In genomic region chr2:46984642-46985476, GRCh38 we compare ENCODE assay signal across 8 cellular contexts. TPM values are rescaled to one million over a fixed set of nuclear protein-coding genes. Genes with fewer than 3 reads are reported as not detected.
DNase-seq lines count a peak whose midpoint lies in the region; ATAC-seq and TF ChIP-seq lines count a peak whose summit lies in the region.

No MANE protein-coding gene starts in this region.

- H3K4me1 Mint-ChIP-seq in naive thymus-derived CD4-positive, alpha-beta T cell, result peaks cover 18 to 73% (median 33%) of the 10 kb centered on the region in 7 donors

- no peaks in the 10 kb centered on the region for H3K27me3 Mint-ChIP-seq in naive thymus-derived CD4-positive, alpha-beta T cell

- WGBS in thymus, result 56% methylated on average over 12 of the region's 12 CpGs

- H3K9me3 Mint-ChIP-seq in naive thymus-derived CD4-positive, alpha-beta T cell, result no peaks in the 10 kb centered on the region

- TF ChIP-seq CTCF in BJ (IDR thresholded peaks at IDR 0.05; ENCODE audit: insufficient read depth, low read depth, low read length) (no peak), dorsolateral prefrontal cortex (IDR thresholded peaks at IDR 0.05 in 54 of 56, conservative IDR thresholded peaks at IDR 0.05 in 2 of 56; ENCODE audit: low read depth in 1 of 56, partially characterized antibody in 56 of 56) (peak in 1 of 56 donors; percentile 11)

- ATAC-seq in GM19328 (IDR thresholded peaks at IDR 0.05; ENCODE audit: unreplicated experiment) (peak; percentile 26), HG03521 (IDR thresholded peaks at IDR 0.05; ENCODE audit: unreplicated experiment) (peak; percentile 30)
- ATAC-seq in naive thymus-derived CD4-positive, alpha-beta T cell, result peak; percentile 69

- H3K36me3 ChIP-seq in BJ (ENCODE audit: control insufficient read depth, insufficient read depth, low read length), result peaks cover 27% of the 10 kb centered on the region
- H3K36me3 ChIP-seq in naive thymus-derived CD4-positive, alpha-beta T cell (ENCODE audit: control insufficient read depth in 2 of 3, insufficient read depth in 3 of 3, low read length in 3 of 3), result peaks cover 0 to 20% (median 0%) of the 10 kb centered on the region in 3 experiments
- peaks cover 63% of the 10 kb centered on the region for H3K36me3 ChIP-seq in thymus (ENCODE audit: control insufficient read depth, insufficient read depth)

- DNase-seq in BJ (ENCODE audit: low read depth) (peak; percentile 96), UCSD-AML1 (lab: John Stamatoyannopoulos, UW; ENCODE audit: unreplicated experiment) (peak; percentile 70), dorsolateral prefrontal cortex (no peak), NCI-H1436 treated with DMSO at 0.1 percent for 48 hours (lab: John Stamatoyannopoulos, UW) (no peak)
- DNase-seq in naive thymus-derived CD4-positive, alpha-beta T cell, result peak in 1 of 9 donors; percentile 53

- H3K27me3 ChIP-seq in BJ (ENCODE audit: control insufficient read depth, insufficient read depth, low read length) (no peaks in the 10 kb centered on the region), dorsolateral prefrontal cortex (no peaks in the 10 kb centered on the region), thymus (ENCODE audit: control insufficient read depth, insufficient read depth) (no peaks in the 10 kb centered on the region)
- H3K27me3 ChIP-seq in naive thymus-derived CD4-positive, alpha-beta T cell (ENCODE audit: control insufficient read depth in 2 of 2, insufficient read depth in 2 of 2, low read length in 2 of 2), result no peaks in the 10 kb centered on the region

- H3K27ac ChIP-seq in dorsolateral prefrontal cortex, result peak overlapping the region; percentile 3 to 100 (median 98)
- H3K27ac ChIP-seq in naive thymus-derived CD4-positive, alpha-beta T cell (ENCODE audit: low read depth, low read length), result peak overlapping the region; percentile 18
- H3K27ac ChIP-seq in thymus (ENCODE audit: low read depth), result peak overlapping the region; percentile 77

- H3K9me3 ChIP-seq in naive thymus-derived CD4-positive, alpha-beta T cell (ENCODE audit: control insufficient read depth in 2 of 3, low read length in 3 of 3), result no peaks in the 10 kb centered on the region
- no peaks in the 10 kb centered on the region for H3K9me3 ChIP-seq in thymus (ENCODE audit: control insufficient read depth)

- H3K4me3 Mint-ChIP-seq in naive thymus-derived CD4-positive, alpha-beta T cell, result peak overlapping the region in 7 of 10 donors; percentile 34 to 79 (median 58)

- CTCF ChIA-PET in BJ (lab: Yijun Ruan, JAX), result interaction anchor here (0.7 to 1.6 kb wide), 6 partner anchors 37 to 169 kb away, joined by 3 to 9 read pairs (median 3); no protein-coding TSS in a partner anchor
- CTCF ChIA-PET in naive thymus-derived CD4-positive, alpha-beta T cell (lab: Charles Lee), result interaction anchor here (0.7 to 1.2 kb wide), 4 partner anchors 20 to 286 kb away, joined by 3 to 4 read pairs (median 3); no protein-coding TSS in a partner anchor

- POLR2A ChIA-PET in BJ (lab: Charles Lee), result interaction anchor here (0.6 to 0.7 kb wide), 2 partner anchors 122 to 1161 kb away, joined by 3 read pairs; no protein-coding TSS in a partner anchor
- POLR2A ChIA-PET in naive thymus-derived CD4-positive, alpha-beta T cell (lab: Charles Lee), result interaction anchor here (0.9 to 1.9 kb wide), 2 partner anchors 64 to 69 kb away, joined by 4 to 5 read pairs; partner anchors contain the start of gene MCFD2

- H3K36me3 Mint-ChIP-seq in naive thymus-derived CD4-positive, alpha-beta T cell, result peaks cover 0 to 13% (median 0%) of the 10 kb centered on the region in 5 donors

- H3K4me3 ChIP-seq in BJ (ENCODE audit: low read depth, low read length) (no peak overlapping the region), dorsolateral prefrontal cortex (no peak overlapping the region), thymus (ENCODE audit: low read length) (no peak overlapping the region)
- no peak overlapping the region for H3K4me3 ChIP-seq in naive thymus-derived CD4-positive, alpha-beta T cell (ENCODE audit: low read length)

- peak overlapping the region; percentile 87 to 97 (median 92) for H3K27ac Mint-ChIP-seq in naive thymus-derived CD4-positive, alpha-beta T cell

- peaks cover 7 to 16% of the 10 kb centered on the region in 2 donors for H3K4me1 ChIP-seq in naive thymus-derived CD4-positive, alpha-beta T cell (ENCODE audit: control insufficient read depth in 2 of 2, insufficient read depth in 2 of 2, low read length in 2 of 2)
- peaks cover 50% of the 10 kb centered on the region for H3K4me1 ChIP-seq in thymus (ENCODE audit: control insufficient read depth, insufficient read depth, low read length)

- intact Hi-C loops in dorsolateral prefrontal cortex (cut with DNase I), result no loop called here
- intact Hi-C loops in naive thymus-derived CD4-positive, alpha-beta T cell (cut with micrococcal nuclease), result loop anchor here in 1 of 2 donors (1.0 kb wide), 2 partner anchors 41 to 68 kb away; no protein-coding TSS in a partner anchor

RNA-seq across cellular contexts. Expression of gene TTC7A, which starts 43.8 kb away (rescaled TPM):
- polyA plus RNA-seq in BJ (2011; rRNA removed), result 15.3 and 28.8 TPM in 2 replicates
- 22.1 and 24.9 TPM in 2 replicates for polyA minus RNA-seq in BJ (2011; rRNA and poly(A)+ RNA removed)
- 10 to 100 TPM; 15.2 to 63.1 (median 25.3) TPM for total RNA-seq in dorsolateral prefrontal cortex
- 10 to 100 TPM; 35.6 to 93.5 (median 43.6) TPM for total RNA-seq in naive thymus-derived CD4-positive, alpha-beta T cell
- polyA plus RNA-seq in naive thymus-derived CD4-positive, alpha-beta T cell, result 10 to 100 TPM in 1 of 2 donors, 1 to 10 TPM in 1; 6.7 to 13.9 TPM
- polyA plus RNA-seq in thymus, result 27.7 TPM

Comparison
In these comparisons a context has a peak if more than half of its experiments do, and no peak if none do; other contexts are left out.
1. DNase-seq: peak in BJ (single experiment) and UCSD-AML1 (single experiment); none in dorsolateral prefrontal cortex (0 of 10) and NCI-H1436 treated with DMSO at 0.1 percent for 48 hours (single experiment).
2. H3K27ac ChIP-seq: peak in every context shown above with its lines; median percentile 98 in dorsolateral prefrontal cortex; 77 in thymus; 18 in naive thymus-derived CD4-positive, alpha-beta T cell.
3. Peak in every context shown above with its lines, with median percentiles within 50 percentile points of each other: ATAC-seq.